In the genomic region with DNA sequence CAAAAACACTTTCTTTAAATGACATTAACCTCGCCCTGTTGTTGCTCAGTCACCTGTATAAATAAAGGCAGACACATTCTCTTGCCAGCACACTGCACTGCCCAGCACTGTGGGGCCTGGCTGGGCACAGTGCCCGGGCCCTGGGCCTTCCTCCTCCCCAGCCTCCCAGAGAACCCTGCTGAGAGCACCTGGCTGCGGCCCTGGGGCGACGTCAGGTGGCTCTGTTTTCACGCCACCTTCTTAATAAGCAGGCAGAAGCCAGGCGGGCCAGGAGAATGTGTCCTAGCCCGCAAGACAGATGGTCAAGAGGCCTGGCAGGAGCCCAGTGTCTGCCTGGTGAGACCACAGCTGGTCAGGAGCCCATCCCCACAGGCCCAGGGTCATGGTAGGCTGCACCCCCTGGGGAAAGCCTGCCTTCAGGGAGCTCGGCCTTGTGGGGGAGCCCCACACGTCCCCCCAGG, we compare ENCODE assay signal across 12 cellular contexts. TPM values are rescaled to one million over a fixed set of nuclear protein-coding genes. Genes with fewer than 3 reads are reported as not detected.
A peak's percentile ranks its signal among the peaks of the same experiment; 100 is the strongest.
DNase-seq lines count a peak whose midpoint lies in the region; ATAC-seq, FAIRE-seq and TF ChIP-seq lines count a peak whose summit lies in the region.
"Had no signal": no experiment of that assay in that cellular context is flagged by ENCODE, and none has a peak within 500 bp of the region (broad histone marks: within the 10 kb centered on the region; RNA-seq: fewer than 3 reads in every experiment).

No MANE protein-coding gene starts in this region.

- no peak overlapping the region for H3K9ac ChIP-seq in IMR-90 (ENCODE audit: low read depth, low read length)
- H3K9ac ChIP-seq in neural progenitor cell, result no peak overlapping the region

- H3K14ac ChIP-seq in IMR-90 (replicated peaks; ENCODE audit: low read depth, low read length), result no peak overlapping the region

- peaks cover 8% of the 10 kb centered on the region for H3K27me3 Mint-ChIP-seq in activated CD4-positive, alpha-beta T cell treated with anti-CD3 and anti-CD28 coated beads, Interleukin-2, amount 10 ng/mL, durations not matched to agents 24 days and 14 days
- peaks cover 8% of the 10 kb centered on the region for H3K27me3 Mint-ChIP-seq in activated T-helper 17 cell treated with anti-CD3 and anti-CD28 coated beads, Interleukin-2, amount 50 U/mL, for 72 hours
- H3K27me3 Mint-ChIP-seq in neural progenitor cell (ENCODE audit: insufficient read depth, low read depth), result peaks cover 9% of the 10 kb centered on the region

- no peak overlapping the region for H3K27ac Mint-ChIP-seq in activated CD4-positive, alpha-beta T cell treated with anti-CD3 and anti-CD28 coated beads, Interleukin-2, amount 10 ng/mL, durations not matched to agents 24 days and 14 days
- no peak overlapping the region for H3K27ac Mint-ChIP-seq in activated T-helper 17 cell treated with anti-CD3 and anti-CD28 coated beads, Interleukin-2, amount 50 U/mL, for 72 hours
- no peak overlapping the region for H3K27ac Mint-ChIP-seq in neural progenitor cell
- H3K27ac Mint-ChIP-seq: activated CD4-positive, alpha-beta T cell treated with anti-CD3 and anti-CD28 coated beads, Interleukin-2, amount 10 ng/mL, durations not matched to agents 7 days and 5 days had no signal

- intact Hi-C loops in IMR-90 (cut with micrococcal nuclease), result no loop called here
- intact Hi-C loops in activated CD4-positive, alpha-beta T cell treated with anti-CD3 and anti-CD28 coated beads, Interleukin-2, amount 10 ng/mL, durations not matched to agents 24 days and 14 days (cut with micrococcal nuclease), result no loop called here

- H4K5ac ChIP-seq in IMR-90 (ENCODE audit: low read depth, low read length), result no peak overlapping the region

- no peaks in the 10 kb centered on the region for H3K9me3 Mint-ChIP-seq in activated CD4-positive, alpha-beta T cell treated with anti-CD3 and anti-CD28 coated beads, Interleukin-2, amount 10 ng/mL, durations not matched to agents 24 days and 14 days
- H3K9me3 Mint-ChIP-seq in activated T-helper 17 cell treated with anti-CD3 and anti-CD28 coated beads, Interleukin-2, amount 50 U/mL, for 72 hours, result no peaks in the 10 kb centered on the region
- H3K9me3 Mint-ChIP-seq in neural progenitor cell, result no peaks in the 10 kb centered on the region
- H3K9me3 Mint-ChIP-seq: activated CD4-positive, alpha-beta T cell treated with anti-CD3 and anti-CD28 coated beads, Interleukin-2, amount 10 ng/mL, durations not matched to agents 7 days and 5 days had no signal

- no peaks in the 10 kb centered on the region for H3K79me2 ChIP-seq in neural progenitor cell (ENCODE audit: low read depth)

- H4K91ac ChIP-seq in IMR-90 (ENCODE audit: insufficient read depth, low read depth, low read length), result no peak overlapping the region

- BruUV-seq in IMR-90 (replicated peaks; lab: Mats Ljungman, UMichigan), result no TSS peak

- H4K20me1 ChIP-seq in IMR-90 (ENCODE audit: insufficient read depth, low read length), result no peaks in the 10 kb centered on the region
- H4K20me1 ChIP-seq in neural progenitor cell (ENCODE audit: low read depth), result no peaks in the 10 kb centered on the region

- H2AK9ac ChIP-seq in IMR-90 (replicated peaks; ENCODE audit: low read depth, low read length, poor library complexity), result peak overlapping the region; percentile 24

- WGBS in IMR-90 (ENCODE audit: extremely low coverage in 2 of 2, insufficient read length in 1 of 2), 2 experiments, result 100% methylated on average over 1 of the region's 10 CpGs; no CpG with 5 or more reads in 1 of the 2 experiments
- 22 to 53% (median 39%) methylated on average over 10 of the region's 10 CpGs for WGBS in small intestine, 3 donors

- no peak for TF ChIP-seq RAD21 in IMR-90 (IDR thresholded peaks at IDR 0.05; ENCODE audit: low read length)

- DNase-seq in IMR-90, result no peak
- peak; percentile 90 for DNase-seq in NCI-H510A treated with DMSO at 0.1 percent for 48 hours (lab: John Stamatoyannopoulos, UW)
- DNase-seq in epithelial cell of prostate (ENCODE audit: low read depth, low spot score), result peak; percentile 26
- DNase-seq in small intestine, result peak; percentile 88
- no peak for DNase-seq in activated CD4-positive, alpha-beta T cell treated with anti-CD3 and anti-CD28 coated beads, Interleukin-2, amount 10 ng/mL, durations not matched to agents 24 days and 14 days
- DNase-seq in NCI-H2227 treated with DMSO at 0.1 percent for 48 hours (lab: John Stamatoyannopoulos, UW), result no peak
- no peak for DNase-seq in neural progenitor cell (ENCODE audit: low spot score)
- DNase-seq: activated CD4-positive, alpha-beta T cell treated with anti-CD3 and anti-CD28 coated beads, Interleukin-2, amount 10 ng/mL, durations not matched to agents 7 days and 5 days had no signal

- in situ Hi-C loops in IMR-90 (cut with MboI; ENCODE audit: low sequenced_read_pairs), result no loop called here

- H3K27me3 ChIP-seq in IMR-90 (ENCODE audit: control insufficient read depth, insufficient read depth, low read length) (peaks cover 15% of the 10 kb centered on the region; the same call in 1 of the 2 replicates), small intestine (ENCODE audit: control insufficient read depth in 2 of 2, insufficient read depth in 2 of 2, low read length in 2 of 2) (no peaks in the 10 kb centered on the region), neural progenitor cell (no peaks in the 10 kb centered on the region)
- H3K27me3 ChIP-seq: ascending aorta had no signal

- no peak overlapping the region for H2BK20ac ChIP-seq in IMR-90 (ENCODE audit: low read depth, low read length)

- no peak overlapping the region for H2BK15ac ChIP-seq in IMR-90 (ENCODE audit: low read depth, low read length)

- H3K36me3 ChIP-seq in IMR-90 (ENCODE audit: control insufficient read depth, insufficient read depth, low read length) (no peaks in the 10 kb centered on the region), small intestine (ENCODE audit: control insufficient read depth in 2 of 2, insufficient read depth in 2 of 2, low read length in 2 of 2) (no peaks in the 10 kb centered on the region), neural progenitor cell (no peaks in the 10 kb centered on the region)
- H3K36me3 ChIP-seq: ascending aorta had no signal

- no peak for TF ChIP-seq POLR2A in IMR-90 (IDR thresholded peaks at IDR 0.05; ENCODE audit: low read depth, low read length)

- dilution Hi-C loops in IMR-90 (cut with HindIII; ENCODE audit: low sequenced_read_pairs, unreplicated experiment), result no loop called here

- no peak overlapping the region for H2AK5ac ChIP-seq in IMR-90 (ENCODE audit: low read depth, low read length)

- CTCF ChIA-PET in IMR-90 (lab: Yijun Ruan, JAX), result no interaction called here

- no peaks in the 10 kb centered on the region for H3K36me3 Mint-ChIP-seq in activated CD4-positive, alpha-beta T cell treated with anti-CD3 and anti-CD28 coated beads, Interleukin-2, amount 10 ng/mL, durations not matched to agents 24 days and 14 days (ENCODE audit: low read depth)
- no peaks in the 10 kb centered on the region for H3K36me3 Mint-ChIP-seq in activated T-helper 17 cell treated with anti-CD3 and anti-CD28 coated beads, Interleukin-2, amount 50 U/mL, for 72 hours (ENCODE audit: low read depth)
- no peaks in the 10 kb centered on the region for H3K36me3 Mint-ChIP-seq in neural progenitor cell

- POLR2A ChIA-PET in IMR-90 (lab: Charles Lee; ENCODE audit: unreplicated experiment), result no interaction called here

- FAIRE-seq in small intestine (lab: Jason Lieb, UNC), result no peak

- H3K4me1 ChIP-seq in IMR-90 (ENCODE audit: control insufficient read depth, insufficient read depth, low read length) (0 out of 2 replicates have a peak, but pooled peaks cover 2% of the 10 kb centered on the region), small intestine (ENCODE audit: control insufficient read depth in 2 of 2, insufficient read depth in 1 of 2, low read depth in 1 of 2, low read length in 1 of 2) (peaks cover 0 to 15% of the 10 kb centered on the region in 2 donors), neural progenitor cell (peaks cover 11% of the 10 kb centered on the region)
- H3K4me1 ChIP-seq: ascending aorta had no signal

- H3K4me2 ChIP-seq in IMR-90 (ENCODE audit: low read depth, low read length), result no peak overlapping the region
- H3K4me2 ChIP-seq in neural progenitor cell, result no peak overlapping the region

- H2BK120ac ChIP-seq in IMR-90 (ENCODE audit: low read depth, low read length), result no peak overlapping the region

- no peak overlapping the region for H2AFZ ChIP-seq in IMR-90 (replicated peaks; ENCODE audit: low read length, poor library complexity)
- no peak overlapping the region for H2AFZ ChIP-seq in neural progenitor cell (replicated peaks)

- no peaks in the 10 kb centered on the region for H3K9me1 ChIP-seq in IMR-90 (ENCODE audit: insufficient read depth, low read length)

- no peak overlapping the region for H3K4me3 ChIP-seq in IMR-90 (ENCODE audit: insufficient read depth, low read depth, low read length)
- H3K4me3 ChIP-seq in small intestine (ENCODE audit: low read depth in 1 of 2, low read length in 2 of 2), result no peak overlapping the region
- no peak overlapping the region for H3K4me3 ChIP-seq in neural progenitor cell
- H3K4me3 ChIP-seq: ascending aorta had no signal

- no peaks in the 10 kb centered on the region for H3K79me1 ChIP-seq in IMR-90 (ENCODE audit: low read depth in 1 of 2, low read length in 2 of 2)

- peaks cover 4% of the 10 kb centered on the region for H3F3A ChIP-seq in neural progenitor cell (ENCODE audit: low read depth)

- H3K4me3 Mint-ChIP-seq in activated CD4-positive, alpha-beta T cell treated with anti-CD3 and anti-CD28 coated beads, Interleukin-2, amount 10 ng/mL, durations not matched to agents 24 days and 14 days, result no peak overlapping the region
- no peak overlapping the region for H3K4me3 Mint-ChIP-seq in activated T-helper 17 cell treated with anti-CD3 and anti-CD28 coated beads, Interleukin-2, amount 50 U/mL, for 72 hours
- no peak overlapping the region for H3K4me3 Mint-ChIP-seq in neural progenitor cell
- H3K4me3 Mint-ChIP-seq: activated CD4-positive, alpha-beta T cell treated with anti-CD3 and anti-CD28 coated beads, Interleukin-2, amount 10 ng/mL, durations not matched to agents 7 days and 5 days had no signal

- no peak overlapping the region for H3K18ac ChIP-seq in IMR-90 (ENCODE audit: low read depth, low read length)

- H3K9me3 ChIP-seq in IMR-90 (ENCODE audit: control insufficient read depth, insufficient read depth, low read length) (no peaks in the 10 kb centered on the region), small intestine (ENCODE audit: control insufficient read depth, low read depth) (no peaks in the 10 kb centered on the region), neural progenitor cell (ENCODE audit: low read depth) (no peaks in the 10 kb centered on the region)
- H3K9me3 ChIP-seq: ascending aorta had no signal

- peaks cover 4% of the 10 kb centered on the region for H3K4me1 Mint-ChIP-seq in activated CD4-positive, alpha-beta T cell treated with anti-CD3 and anti-CD28 coated beads, Interleukin-2, amount 10 ng/mL, durations not matched to agents 24 days and 14 days
- no peaks in the 10 kb centered on the region for H3K4me1 Mint-ChIP-seq in activated T-helper 17 cell treated with anti-CD3 and anti-CD28 coated beads, Interleukin-2, amount 50 U/mL, for 72 hours
- peaks cover 24% of the 10 kb centered on the region for H3K4me1 Mint-ChIP-seq in neural progenitor cell

- H2BK5ac ChIP-seq in IMR-90 (ENCODE audit: low read depth, low read length, poor library complexity, severe bottlenecking), result no peak overlapping the region

- no peak overlapping the region for H4K8ac ChIP-seq in IMR-90 (ENCODE audit: low read depth in 2 of 2, low read length in 2 of 2)

- H3K23ac ChIP-seq in IMR-90 (ENCODE audit: low read depth, low read length), result no peak overlapping the region

- ATAC-seq in IMR-90 (ENCODE audit: low read depth), result no peak
- ATAC-seq in activated T-helper 17 cell treated with anti-CD3 and anti-CD28 coated beads, Interleukin-2, amount 50 U/mL, for 72 hours (replicated peaks), result no peak

- H3K56ac ChIP-seq in IMR-90 (ENCODE audit: extremely low read depth, insufficient read depth, low read length), result no peak overlapping the region

- TF ChIP-seq CTCF in IMR-90 (conservative IDR thresholded peaks at IDR 0.05; ENCODE audit: low read depth, low read length) (no peak), neural progenitor cell (IDR thresholded peaks at IDR 0.05) (no peak)

- H3K27ac ChIP-seq in IMR-90 (ENCODE audit: insufficient read depth, low read length) (no peak overlapping the region), epithelial cell of prostate (no peak overlapping the region), small intestine (ENCODE audit: low read depth in 1 of 2, low read length in 1 of 2) (peak overlapping the region; percentile 69 to 95), neural progenitor cell (no peak overlapping the region)
- H3K27ac ChIP-seq: ascending aorta had no signal

- H3K4ac ChIP-seq in IMR-90 (ENCODE audit: low read depth, low read length), result no peak overlapping the region

RNA-seq across cellular contexts. Expression of a gene that starts 8.2 kb away (rescaled TPM):
- 16.1 and 18.9 TPM in 2 replicates for total RNA-seq in IMR-90 (2012; rRNA removed)
- polyA plus RNA-seq in IMR-90 (2012; rRNA removed), result 37.2 and 39.5 TPM in 2 replicates
- polyA plus RNA-seq in IMR-90 (2012; cell fraction: cytosol; rRNA removed), result 22.2 and 63.1 TPM in 2 replicates
- 54.0 and 103 TPM in 2 replicates for polyA plus RNA-seq in IMR-90 (2012; cell fraction: nucleus; rRNA removed; ENCODE audit: low replicate concordance)
- polyA plus RNA-seq in small intestine, result 100 to 1,000 TPM; 257 to 653 (median 468) TPM
- 25.6 and 25.9 TPM in 2 replicates for total RNA-seq in activated CD4-positive, alpha-beta T cell treated with anti-CD3 and anti-CD28 coated beads, Interleukin-2, amount 10 ng/mL, durations not matched to agents 24 days and 14 days
- 10 to 100 TPM; 14.6 to 15.6 TPM for total RNA-seq in activated T-helper 17 cell treated with anti-CD3 and anti-CD28 coated beads, Interleukin-2, amount 50 U/mL, for 72 hours
- 2.4 and 3.4 TPM in 2 replicates for total RNA-seq in neural progenitor cell (ENCODE audit: low replicate concordance)

RNA-seq across cellular contexts. Expression of a gene that starts 16.9 kb away (rescaled TPM):
- total RNA-seq in IMR-90 (2012; rRNA removed), result 3.1 and 3.4 TPM in 2 replicates
- polyA plus RNA-seq in IMR-90 (2012; rRNA removed), result 7.1 and 8.5 TPM in 2 replicates
- 7.2 and 17.0 TPM in 2 replicates for polyA plus RNA-seq in IMR-90 (2012; cell fraction: cytosol; rRNA removed)
- 9.5 and 25.7 TPM in 2 replicates for polyA plus RNA-seq in IMR-90 (2012; cell fraction: nucleus; rRNA removed; ENCODE audit: low replicate concordance)
- 10 to 100 TPM in 1 of 3 donors, 1 to 10 TPM in 1, under 1 TPM in 1; 0.22 to 12.1 (median 1.1) TPM for polyA plus RNA-seq in small intestine
- total RNA-seq in activated CD4-positive, alpha-beta T cell treated with anti-CD3 and anti-CD28 coated beads, Interleukin-2, amount 10 ng/mL, durations not matched to agents 24 days and 14 days, result 1.1 and 1.5 TPM in 2 replicates
- not detected for total RNA-seq in activated T-helper 17 cell treated with anti-CD3 and anti-CD28 coated beads, Interleukin-2, amount 50 U/mL, for 72 hours
- total RNA-seq in neural progenitor cell (ENCODE audit: low replicate concordance), result 11.8 and 52.8 TPM in 2 replicates
- total RNA-seq: activated CD4-positive, alpha-beta T cell treated with anti-CD3 and anti-CD28 coated beads, Interleukin-2, amount 10 ng/mL, durations not matched to agents 7 days and 5 days had no signal

RNA-seq across cellular contexts. Expression of a gene that starts 32.7 kb away (rescaled TPM):
- 1.4 and 2.2 TPM in 2 replicates for total RNA-seq in IMR-90 (2012; rRNA removed)
- polyA plus RNA-seq in IMR-90 (2012; rRNA removed), result 10.4 and 16.4 TPM in 2 replicates
- polyA plus RNA-seq in IMR-90 (2012; cell fraction: cytosol; rRNA removed), result 9.6 and 22.1 TPM in 2 replicates
- polyA plus RNA-seq in IMR-90 (2012; cell fraction: nucleus; rRNA removed; ENCODE audit: low replicate concordance), result 7.1 and 18.2 TPM in 2 replicates
- 100 to 1,000 TPM in 1 of 3 donors, 10 to 100 TPM in 2; 15.4 to 114 (median 16.8) TPM for polyA plus RNA-seq in small intestine
- total RNA-seq in activated CD4-positive, alpha-beta T cell treated with anti-CD3 and anti-CD28 coated beads, Interleukin-2, amount 10 ng/mL, durations not matched to agents 24 days and 14 days, result 3.2 and 3.5 TPM in 2 replicates
- total RNA-seq in activated T-helper 17 cell treated with anti-CD3 and anti-CD28 coated beads, Interleukin-2, amount 50 U/mL, for 72 hours, result 1 to 10 TPM in 1 of 2 donors, under 1 TPM in 1; 0.78 to 1.0 TPM
- total RNA-seq in neural progenitor cell (ENCODE audit: low replicate concordance), result 16.5 and 47.4 TPM in 2 replicates

RNA-seq across cellular contexts. Expression of a gene that starts 47.3 kb away (rescaled TPM):
- total RNA-seq in IMR-90 (2012; rRNA removed) (not detected in 2 replicates), neural progenitor cell (ENCODE audit: low replicate concordance) (not detected in 2 replicates)
- polyA plus RNA-seq in IMR-90 (2012; rRNA removed) (not detected in 2 replicates), small intestine (1 to 10 TPM in 2 of 3 donors, not detected in 1; 1.1 to 8.4 TPM)
- 0.03 TPM in 1 of 2 replicates, not detected in the other for polyA plus RNA-seq in IMR-90 (2012; cell fraction: cytosol; rRNA removed)
- not detected in 2 replicates for polyA plus RNA-seq in IMR-90 (2012; cell fraction: nucleus; rRNA removed; ENCODE audit: low replicate concordance)
- 1.1 and 1.7 TPM in 2 replicates for total RNA-seq in activated CD4-positive, alpha-beta T cell treated with anti-CD3 and anti-CD28 coated beads, Interleukin-2, amount 10 ng/mL, durations not matched to agents 24 days and 14 days
- 1 to 10 TPM; 1.0 to 1.8 TPM for total RNA-seq in activated T-helper 17 cell treated with anti-CD3 and anti-CD28 coated beads, Interleukin-2, amount 50 U/mL, for 72 hours
- total RNA-seq: activated CD4-positive, alpha-beta T cell treated with anti-CD3 and anti-CD28 coated beads, Interleukin-2, amount 10 ng/mL, durations not matched to agents 7 days and 5 days; Daoy; mononuclear cell had no signal

RNA-seq across cellular contexts. Expression of a gene that starts 52.9 kb away (rescaled TPM):
- total RNA-seq in IMR-90 (2012; rRNA removed), result not detected in 2 replicates
- polyA plus RNA-seq in IMR-90 (2012; rRNA removed), result not detected in 2 replicates
- not detected in 2 replicates for polyA plus RNA-seq in IMR-90 (2012; cell fraction: cytosol; rRNA removed)
- polyA plus RNA-seq in IMR-90 (2012; cell fraction: nucleus; rRNA removed; ENCODE audit: low replicate concordance), result not detected in 2 replicates
- 10 to 100 TPM in 1 of 3 donors, 1 to 10 TPM in 1, not detected in 1; 2.2 to 21.5 TPM for polyA plus RNA-seq in small intestine
- total RNA-seq in activated CD4-positive, alpha-beta T cell treated with anti-CD3 and anti-CD28 coated beads, Interleukin-2, amount 10 ng/mL, durations not matched to agents 24 days and 14 days, result not detected in 2 replicates
- total RNA-seq in activated T-helper 17 cell treated with anti-CD3 and anti-CD28 coated beads, Interleukin-2, amount 50 U/mL, for 72 hours, result not detected
- not detected in 2 replicates for total RNA-seq in neural progenitor cell (ENCODE audit: low replicate concordance)
- total RNA-seq: activated CD4-positive, alpha-beta T cell treated with anti-CD3 and anti-CD28 coated beads, Interleukin-2, amount 10 ng/mL, durations not matched to agents 7 days and 5 days; Daoy; mononuclear cell had no signal

Comparison
In these comparisons a context has a peak if more than half of its experiments do, and no peak if none do; other contexts are left out.
1. DNase-seq: peak in NCI-H510A treated with DMSO at 0.1 percent for 48 hours (single experiment), epithelial cell of prostate (single experiment) and small intestine (single experiment); none in IMR-90 (single experiment), activated CD4-positive, alpha-beta T cell treated with anti-CD3 and anti-CD28 coated beads, Interleukin-2, amount 10 ng/mL, durations not matched to agents 24 days and 14 days (single experiment), NCI-H2227 treated with DMSO at 0.1 percent for 48 hours (single experiment) and neural progenitor cell (single experiment).
2. H3K27ac ChIP-seq: peak in small intestine (2 of 2); none in IMR-90 (single experiment), epithelial cell of prostate (single experiment) and neural progenitor cell (single experiment).